25 cellular contexts compared by ENCODE assay signal in genomic region chr21:37389456-37389855, GRCh38. TPM values are rescaled to one million over a fixed set of nuclear protein-coding genes. Genes with fewer than 3 reads are reported as not detected.
DNase-seq lines count a peak whose midpoint lies in the region; ATAC-seq, FAIRE-seq and TF ChIP-seq lines count a peak whose summit lies in the region.
"Had no signal": no experiment of that assay in that cellular context is flagged by ENCODE, and none has a peak within 500 bp of the region (broad histone marks: within the 10 kb centered on the region; RNA-seq: fewer than 3 reads in every experiment).

No MANE protein-coding gene starts in this region.

- DNase-seq in activated CD8-positive, alpha-beta T cell treated with anti-CD3 and anti-CD28 coated beads for 36 hours: no peak
- DNase-seq in activated CD8-positive, alpha-beta T cell treated with anti-CD3 and anti-CD28 coated beads, Interleukin-2, amount 10 ng/mL, durations not matched to agents 7 days and 5 days: no peak
- DNase-seq in CD4-positive, alpha-beta memory T cell: no peak
- no peak for DNase-seq in central memory CD8-positive, alpha-beta T cell (ENCODE audit: low spot score in 2 of 2)
- no peak for DNase-seq in naive thymus-derived CD4-positive, alpha-beta T cell
- DNase-seq in GM19238 (ENCODE audit: insufficient read length, low spot score) (no peak), kidney glomerular epithelial cell (lab: John Stamatoyannopoulos, UW) (no peak), RCC 7860 (ENCODE audit: low spot score) (no peak)
- DNase-seq: activated CD4-positive, alpha-beta T cell treated with anti-CD3 and anti-CD28 coated beads for 48 hours; activated effector memory CD4-positive, alpha-beta T cell treated with Interleukin-2 at 50 U/mL for 16 hours; AML-193; amniotic stem cell; Calu3; lower lobe of right lung; NCI-H1092 treated with DMSO at 0.1 percent for 48 hours; NCI-H187 treated with DMSO at 0.1 percent for 48 hours; NCI-H2227 treated with DMSO at 0.1 percent for 48 hours; stimulated activated CD8-positive, alpha-beta memory T cell treated with anti-CD3 and anti-CD28 coated beads, Interleukin-4, amount 100 ng/mL, for 48 hours; upper lobe of left lung had no signal

- H3K27ac ChIP-seq in CD4-positive, alpha-beta memory T cell (ENCODE audit: low read depth, low read length): no peak overlapping the region
- H3K27ac ChIP-seq in naive thymus-derived CD4-positive, alpha-beta T cell (ENCODE audit: low read depth, low read length): no peak overlapping the region
- H3K27ac ChIP-seq: 22Rv1, lower lobe of right lung, upper lobe of left lung had no signal

- peaks cover 91% of the 10 kb centered on the region for H3K4me1 ChIP-seq in CD4-positive, alpha-beta memory T cell (ENCODE audit: insufficient read depth, low read length)
- peaks cover 50 to 65% of the 10 kb centered on the region in 2 donors for H3K4me1 ChIP-seq in naive thymus-derived CD4-positive, alpha-beta T cell (ENCODE audit: control insufficient read depth in 2 of 2, insufficient read depth in 2 of 2, low read length in 2 of 2)

- H3K9me3 ChIP-seq in CD4-positive, alpha-beta memory T cell (ENCODE audit: control insufficient read depth in 1 of 2, low read length in 2 of 2): no peaks in the 10 kb centered on the region
- H3K9me3 ChIP-seq in naive thymus-derived CD4-positive, alpha-beta T cell (ENCODE audit: control insufficient read depth in 2 of 3, low read length in 3 of 3): no peaks in the 10 kb centered on the region
- H3K9me3 ChIP-seq: HAP-1, lower lobe of right lung, upper lobe of left lung had no signal

- POLR2A ChIA-PET in activated CD8-positive, alpha-beta T cell treated with anti-CD3 and anti-CD28 coated beads for 36 hours (lab: Charles Lee): interaction anchor here (0.6 to 1.4 kb wide), 2 partner anchors 8 to 142 kb away, joined by 3 read pairs; no protein-coding TSS in a partner anchor
- POLR2A ChIA-PET in activated CD8-positive, alpha-beta T cell treated with anti-CD3 and anti-CD28 coated beads, Interleukin-2, amount 10 ng/mL, durations not matched to agents 7 days and 5 days (lab: Charles Lee): no interaction called here
- POLR2A ChIA-PET in CD4-positive, alpha-beta memory T cell (lab: Charles Lee; ENCODE audit: partially characterized antibody): interaction anchor here (0.9 to 1.3 kb wide), 2 partner anchors 10 to 18 kb away, joined by 3 read pairs; no protein-coding TSS in a partner anchor
- POLR2A ChIA-PET in naive thymus-derived CD4-positive, alpha-beta T cell (lab: Charles Lee): no interaction called here

- no peaks in the 10 kb centered on the region for H3K27me3 Mint-ChIP-seq in activated CD8-positive, alpha-beta T cell treated with anti-CD3 and anti-CD28 coated beads for 36 hours
- no peaks in the 10 kb centered on the region for H3K27me3 Mint-ChIP-seq in activated CD8-positive, alpha-beta T cell treated with anti-CD3 and anti-CD28 coated beads, Interleukin-2, amount 10 ng/mL, durations not matched to agents 7 days and 5 days (ENCODE audit: low read depth)
- no peaks in the 10 kb centered on the region for H3K27me3 Mint-ChIP-seq in CD4-positive, alpha-beta memory T cell
- no peaks in the 10 kb centered on the region for H3K27me3 Mint-ChIP-seq in central memory CD8-positive, alpha-beta T cell
- no peaks in the 10 kb centered on the region for H3K27me3 Mint-ChIP-seq in naive thymus-derived CD4-positive, alpha-beta T cell
- H3K27me3 Mint-ChIP-seq: dendritic cell treated with granulocyte-macrophage colony-stimulating factor and Interleukin-4, amounts not matched to agents 40 ng/mL and 50 ng/mL, for 4 days had no signal

- no peak for ATAC-seq in activated CD8-positive, alpha-beta T cell treated with anti-CD3 and anti-CD28 coated beads for 36 hours
- ATAC-seq in activated CD8-positive, alpha-beta T cell treated with anti-CD3 and anti-CD28 coated beads, Interleukin-2, amount 10 ng/mL, durations not matched to agents 7 days and 5 days: no peak
- ATAC-seq in central memory CD8-positive, alpha-beta T cell (replicated peaks; ENCODE audit: extremely low read depth, poor library complexity, severe bottlenecking): no peak
- ATAC-seq in naive thymus-derived CD4-positive, alpha-beta T cell: no peak
- ATAC-seq: GM12878, lower lobe of right lung had no signal

- intact Hi-C loops in activated CD8-positive, alpha-beta T cell treated with anti-CD3 and anti-CD28 coated beads for 36 hours (cut with micrococcal nuclease): no loop called here
- intact Hi-C loops in CD4-positive, alpha-beta memory T cell (cut with micrococcal nuclease): no loop called here
- intact Hi-C loops in naive thymus-derived CD4-positive, alpha-beta T cell (cut with micrococcal nuclease): loop anchor here in 1 of 2 donors (1.0 kb wide), 1 partner anchor 8 kb away; no protein-coding TSS in a partner anchor

- no peaks in the 10 kb centered on the region for H3K27me3 ChIP-seq in CD4-positive, alpha-beta memory T cell (ENCODE audit: insufficient read depth, low read length)
- no peaks in the 10 kb centered on the region for H3K27me3 ChIP-seq in naive thymus-derived CD4-positive, alpha-beta T cell (ENCODE audit: control insufficient read depth in 2 of 2, insufficient read depth in 2 of 2, low read length in 2 of 2)
- H3K27me3 ChIP-seq: upper lobe of left lung had no signal

- CTCF ChIA-PET in activated CD8-positive, alpha-beta T cell treated with anti-CD3 and anti-CD28 coated beads for 36 hours (lab: Charles Lee): interaction anchor here (0.8 kb wide), 1 partner anchor 74 kb away, joined by 3 read pairs; no protein-coding TSS in a partner anchor
- CTCF ChIA-PET in activated CD8-positive, alpha-beta T cell treated with anti-CD3 and anti-CD28 coated beads, Interleukin-2, amount 10 ng/mL, durations not matched to agents 7 days and 5 days (lab: Charles Lee): no interaction called here
- CTCF ChIA-PET in CD4-positive, alpha-beta memory T cell (lab: Charles Lee; ENCODE audit: partially characterized antibody): interaction anchor here (1.6 kb wide), 1 partner anchor 7 kb away, joined by 5 read pairs; no protein-coding TSS in a partner anchor
- CTCF ChIA-PET in naive thymus-derived CD4-positive, alpha-beta T cell (lab: Charles Lee): no interaction called here

- TF ChIP-seq CTCF in activated CD8-positive, alpha-beta T cell treated with anti-CD3 and anti-CD28 coated beads for 36 hours (IDR thresholded peaks at IDR 0.05): no peak

- H3K36me3 Mint-ChIP-seq in activated CD8-positive, alpha-beta T cell treated with anti-CD3 and anti-CD28 coated beads for 36 hours (ENCODE audit: low read depth): peaks cover 12% of the 10 kb centered on the region
- H3K36me3 Mint-ChIP-seq in activated CD8-positive, alpha-beta T cell treated with anti-CD3 and anti-CD28 coated beads, Interleukin-2, amount 10 ng/mL, durations not matched to agents 7 days and 5 days (ENCODE audit: low read depth): peaks cover 23% of the 10 kb centered on the region
- H3K36me3 Mint-ChIP-seq in CD4-positive, alpha-beta memory T cell: peaks cover 0 to 18% of the 10 kb centered on the region in 2 donors
- peaks cover 33% of the 10 kb centered on the region for H3K36me3 Mint-ChIP-seq in central memory CD8-positive, alpha-beta T cell (ENCODE audit: insufficient read depth)
- peaks cover 0 to 7% (median 1%) of the 10 kb centered on the region in 5 donors for H3K36me3 Mint-ChIP-seq in naive thymus-derived CD4-positive, alpha-beta T cell

- no peak overlapping the region for H3K4me3 ChIP-seq in CD4-positive, alpha-beta memory T cell (ENCODE audit: low read length in 2 of 2)
- no peak overlapping the region for H3K4me3 ChIP-seq in naive thymus-derived CD4-positive, alpha-beta T cell (ENCODE audit: low read length)
- H3K4me3 ChIP-seq: GM12878, HAP-1, lower lobe of right lung, upper lobe of left lung had no signal

- peaks cover 80% of the 10 kb centered on the region for H3K4me1 Mint-ChIP-seq in activated CD8-positive, alpha-beta T cell treated with anti-CD3 and anti-CD28 coated beads for 36 hours (ENCODE audit: low read depth)
- peaks cover 61% of the 10 kb centered on the region for H3K4me1 Mint-ChIP-seq in activated CD8-positive, alpha-beta T cell treated with anti-CD3 and anti-CD28 coated beads, Interleukin-2, amount 10 ng/mL, durations not matched to agents 7 days and 5 days (ENCODE audit: low read depth)
- peaks cover 65 to 95% (median 78%) of the 10 kb centered on the region in 4 donors for H3K4me1 Mint-ChIP-seq in CD4-positive, alpha-beta memory T cell
- H3K4me1 Mint-ChIP-seq in central memory CD8-positive, alpha-beta T cell: peaks cover 89% of the 10 kb centered on the region
- peaks cover 72 to 96% (median 87%) of the 10 kb centered on the region in 7 donors for H3K4me1 Mint-ChIP-seq in naive thymus-derived CD4-positive, alpha-beta T cell

- peak overlapping the region; percentile 59 for H3K27ac Mint-ChIP-seq in activated CD8-positive, alpha-beta T cell treated with anti-CD3 and anti-CD28 coated beads for 36 hours
- no peak overlapping the region for H3K27ac Mint-ChIP-seq in activated CD8-positive, alpha-beta T cell treated with anti-CD3 and anti-CD28 coated beads, Interleukin-2, amount 10 ng/mL, durations not matched to agents 7 days and 5 days
- peak overlapping the region in 6 of 7 donors; percentile 26 to 92 (median 36) for H3K27ac Mint-ChIP-seq in CD4-positive, alpha-beta memory T cell
- H3K27ac Mint-ChIP-seq in central memory CD8-positive, alpha-beta T cell (ENCODE audit: low read depth): no peak overlapping the region
- peak overlapping the region in 7 of 9 donors; percentile 38 to 79 (median 52) for H3K27ac Mint-ChIP-seq in naive thymus-derived CD4-positive, alpha-beta T cell
- H3K27ac Mint-ChIP-seq: dendritic cell treated with granulocyte-macrophage colony-stimulating factor and Interleukin-4, amounts not matched to agents 40 ng/mL and 50 ng/mL, for 4 days had no signal

- no peaks in the 10 kb centered on the region for H3K36me3 ChIP-seq in CD4-positive, alpha-beta memory T cell (ENCODE audit: insufficient read depth, low read length)
- H3K36me3 ChIP-seq in naive thymus-derived CD4-positive, alpha-beta T cell (ENCODE audit: control insufficient read depth in 2 of 3, insufficient read depth in 3 of 3, low read length in 3 of 3): no peaks in the 10 kb centered on the region
- H3K36me3 ChIP-seq: lower lobe of right lung, upper lobe of left lung had no signal

- no peaks in the 10 kb centered on the region for H3K9me3 Mint-ChIP-seq in activated CD8-positive, alpha-beta T cell treated with anti-CD3 and anti-CD28 coated beads for 36 hours
- H3K9me3 Mint-ChIP-seq in activated CD8-positive, alpha-beta T cell treated with anti-CD3 and anti-CD28 coated beads, Interleukin-2, amount 10 ng/mL, durations not matched to agents 7 days and 5 days (ENCODE audit: insufficient read depth): no peaks in the 10 kb centered on the region
- peaks cover 0 to 2% (median 0%) of the 10 kb centered on the region in 8 donors for H3K9me3 Mint-ChIP-seq in CD4-positive, alpha-beta memory T cell
- H3K9me3 Mint-ChIP-seq in central memory CD8-positive, alpha-beta T cell: no peaks in the 10 kb centered on the region
- no peaks in the 10 kb centered on the region for H3K9me3 Mint-ChIP-seq in naive thymus-derived CD4-positive, alpha-beta T cell
- H3K9me3 Mint-ChIP-seq: dendritic cell treated with granulocyte-macrophage colony-stimulating factor and Interleukin-4, amounts not matched to agents 40 ng/mL and 50 ng/mL, for 4 days had no signal

- FAIRE-seq in RCC 7860 (lab: Jason Lieb, UNC): no peak
- FAIRE-seq: bronchial epithelial cell, endometrium, GM12878 had no signal

- no peak overlapping the region for H3K4me3 Mint-ChIP-seq in activated CD8-positive, alpha-beta T cell treated with anti-CD3 and anti-CD28 coated beads for 36 hours
- no peak overlapping the region for H3K4me3 Mint-ChIP-seq in activated CD8-positive, alpha-beta T cell treated with anti-CD3 and anti-CD28 coated beads, Interleukin-2, amount 10 ng/mL, durations not matched to agents 7 days and 5 days
- peak overlapping the region in 6 of 8 donors; percentile 11 to 76 (median 64) for H3K4me3 Mint-ChIP-seq in CD4-positive, alpha-beta memory T cell
- peak overlapping the region; percentile 42 for H3K4me3 Mint-ChIP-seq in central memory CD8-positive, alpha-beta T cell
- H3K4me3 Mint-ChIP-seq in naive thymus-derived CD4-positive, alpha-beta T cell: peak overlapping the region in 8 of 10 donors; percentile 6 to 64 (median 48)
- H3K4me3 Mint-ChIP-seq: dendritic cell treated with granulocyte-macrophage colony-stimulating factor and Interleukin-4, amounts not matched to agents 40 ng/mL and 50 ng/mL, for 4 days had no signal

RNA-seq across cellular contexts. Expression of gene DYRK1A, which starts 22.9 kb away (rescaled TPM):
- 10 to 100 TPM; 57.5 to 58.7 TPM for total RNA-seq in activated CD8-positive, alpha-beta T cell treated with anti-CD3 and anti-CD28 coated beads for 36 hours
- total RNA-seq in activated CD8-positive, alpha-beta T cell treated with anti-CD3 and anti-CD28 coated beads, Interleukin-2, amount 10 ng/mL, durations not matched to agents 7 days and 5 days: 10 to 100 TPM; 83.2 to 86.1 TPM
- total RNA-seq in CD4-positive, alpha-beta memory T cell: 100 to 1,000 TPM; 126 to 130 TPM
- 1 to 10 TPM; 1.4 to 4.2 TPM for polyA plus RNA-seq in CD4-positive, alpha-beta memory T cell
- total RNA-seq in naive thymus-derived CD4-positive, alpha-beta T cell: 100 to 1,000 TPM in 4 of 5 experiments, 10 to 100 TPM in 1; 86.0 to 142 (median 125) TPM
- polyA plus RNA-seq in naive thymus-derived CD4-positive, alpha-beta T cell: 1 to 10 TPM; 3.3 to 7.6 TPM

Comparison
In these comparisons a context has a peak if more than half of its experiments do, and no peak if none do; other contexts are left out.
1. H3K27ac Mint-ChIP-seq: peak in activated CD8-positive, alpha-beta T cell treated with anti-CD3 and anti-CD28 coated beads for 36 hours (single experiment), CD4-positive, alpha-beta memory T cell (6 of 7) and naive thymus-derived CD4-positive, alpha-beta T cell (7 of 9); none in activated CD8-positive, alpha-beta T cell treated with anti-CD3 and anti-CD28 coated beads, Interleukin-2, amount 10 ng/mL, durations not matched to agents 7 days and 5 days (single experiment) and central memory CD8-positive, alpha-beta T cell (single experiment).
2. CTCF ChIA-PET loops: an anchor here in activated CD8-positive, alpha-beta T cell treated with anti-CD3 and anti-CD28 coated beads for 36 hours (0.8 kb wide) and CD4-positive, alpha-beta memory T cell (1.6 kb wide); none called in activated CD8-positive, alpha-beta T cell treated with anti-CD3 and anti-CD28 coated beads, Interleukin-2, amount 10 ng/mL, durations not matched to agents 7 days and 5 days and naive thymus-derived CD4-positive, alpha-beta T cell.
3. POLR2A ChIA-PET loops: an anchor here in activated CD8-positive, alpha-beta T cell treated with anti-CD3 and anti-CD28 coated beads for 36 hours (0.6 to 1.4 kb wide) and CD4-positive, alpha-beta memory T cell (0.9 to 1.3 kb wide); none called in activated CD8-positive, alpha-beta T cell treated with anti-CD3 and anti-CD28 coated beads, Interleukin-2, amount 10 ng/mL, durations not matched to agents 7 days and 5 days and naive thymus-derived CD4-positive, alpha-beta T cell.
4. H3K4me3 Mint-ChIP-seq: peak in CD4-positive, alpha-beta memory T cell (6 of 8), central memory CD8-positive, alpha-beta T cell (single experiment) and naive thymus-derived CD4-positive, alpha-beta T cell (8 of 10); none in activated CD8-positive, alpha-beta T cell treated with anti-CD3 and anti-CD28 coated beads for 36 hours (single experiment) and activated CD8-positive, alpha-beta T cell treated with anti-CD3 and anti-CD28 coated beads, Interleukin-2, amount 10 ng/mL, durations not matched to agents 7 days and 5 days (single experiment).